ENCODE assay signal across 23 cellular contexts in the genomic region with DNA sequence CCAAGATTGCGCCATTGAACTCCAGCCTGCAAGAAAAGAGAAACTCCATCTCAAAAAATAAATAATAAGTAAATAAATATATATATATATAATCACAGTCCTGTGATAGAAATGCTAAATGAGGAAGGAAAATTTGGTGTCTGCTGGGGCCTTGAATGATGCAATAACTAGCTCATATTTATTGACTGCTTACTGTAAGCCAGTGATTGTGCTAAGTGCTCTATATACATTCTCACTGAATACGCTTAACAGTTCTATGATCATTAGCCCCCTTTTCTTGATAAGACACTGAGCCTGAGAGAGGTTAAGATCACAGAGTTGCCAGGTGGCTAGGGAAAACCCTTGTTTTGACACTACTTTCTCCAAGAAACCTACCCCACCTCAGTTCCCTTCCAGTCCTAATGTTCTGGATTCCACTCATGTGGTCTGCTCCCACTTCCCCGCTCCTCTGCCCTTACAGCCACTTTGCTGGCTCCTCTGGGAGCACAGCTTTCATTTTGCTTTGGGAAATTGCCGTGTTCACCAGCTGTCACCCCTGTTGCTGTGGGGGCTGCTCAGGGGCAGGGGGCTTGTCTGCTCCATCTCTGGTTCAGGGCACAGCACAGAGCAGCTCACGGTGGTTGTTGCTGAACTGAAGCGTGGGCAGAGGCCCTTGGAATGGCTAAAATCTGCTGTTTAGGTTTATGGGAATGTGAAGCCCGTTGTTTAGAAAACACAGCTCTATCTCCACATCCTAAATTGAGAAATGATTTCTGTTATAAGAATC.
DNase-seq lines count a peak whose midpoint lies in the region; ATAC-seq and TF ChIP-seq lines count a peak whose summit lies in the region.
"Had no signal": no experiment of that assay in that cellular context is flagged by ENCODE, and none has a peak within 500 bp of the region (broad histone marks: within the 10 kb centered on the region; RNA-seq: fewer than 3 reads in every experiment).

No MANE protein-coding gene starts in this region.

- H3K9me3 ChIP-seq in HEK293 (ENCODE audit: control insufficient read depth, insufficient read depth, low read depth, low read length), result no peaks in the 10 kb centered on the region
- H3K9me3 ChIP-seq: A549, left lung, right atrium auricular region had no signal

- no peak overlapping the region for H3K4me3 ChIP-seq in HEK293 (ENCODE audit: low read depth, low read length)
- H3K4me3 ChIP-seq: A549, left lung, right atrium auricular region had no signal

- peak overlapping the region in 2 of 3 experiments; percentile 11 to 57 for H3K4me3 Mint-ChIP-seq in nephron
- H3K4me3 Mint-ChIP-seq: activated CD4-positive, alpha-beta memory T cell treated with anti-CD3 and anti-CD28 coated beads for 36 hours; activated naive CD8-positive, alpha-beta T cell treated with anti-CD3 and anti-CD28 coated beads, Interleukin-2, amount 10 ng/mL, durations not matched to agents 7 days and 5 days; stimulated activated memory B cell treated with anti-CD40 and anti-IgM and Interleukin-4, amounts not matched to agents 10 μg/mL and 1 μg/mL and 100 μg/mL, for 72 hours had no signal

- H3K36me3 ChIP-seq in HEK293 (ENCODE audit: control insufficient read depth in 2 of 2, insufficient read depth in 1 of 2, low read length in 2 of 2), result peaks cover 13 to 36% of the 10 kb centered on the region in 2 experiments

- POLR2A ChIA-PET in HEK293 (lab: Yijun Ruan, JAX), result interaction anchor here (0.6 kb wide), 1 partner anchor 66 kb away, joined by 3 read pairs; no protein-coding TSS in a partner anchor
- POLR2A ChIA-PET in RWPE1 (lab: Yijun Ruan, JAX; ENCODE audit: low non-redundant PET), result no interaction called here

- H3K4me1 ChIP-seq in HEK293 (ENCODE audit: control insufficient read depth, insufficient read depth, low read length), result no peaks in the 10 kb centered on the region
- H3K4me1 ChIP-seq: A549 had no signal

- peaks cover 37% of the 10 kb centered on the region for H3K36me3 Mint-ChIP-seq in nephron (ENCODE audit: low read depth)

- CTCF ChIA-PET in HEK293 (lab: Yijun Ruan, JAX) (interaction anchor here (1.0 kb wide), 2 partner anchors 51 to 391 kb away, joined by 3 to 4 read pairs; no protein-coding TSS in a partner anchor), RWPE1 (lab: Yijun Ruan, JAX) (interaction anchor here (0.7 to 1.4 kb wide), 3 partner anchors 50 to 483 kb away, joined by 5 to 7 read pairs (median 6); no protein-coding TSS in a partner anchor)

- TF ChIP-seq CTCF in HEK293 (tag by site-specific recombination; IDR thresholded peaks at IDR 0.05) (no peak), RWPE1 (conservative IDR thresholded peaks at IDR 0.05; ENCODE audit: low read depth) (no peak), nephron (IDR thresholded peaks at IDR 0.05; ENCODE audit: unreplicated experiment in 3 of 3) (no peak)

- no peaks in the 10 kb centered on the region for H3K9me3 Mint-ChIP-seq in nephron
- H3K9me3 Mint-ChIP-seq: activated CD4-positive, alpha-beta memory T cell treated with anti-CD3 and anti-CD28 coated beads for 36 hours; activated naive CD8-positive, alpha-beta T cell treated with anti-CD3 and anti-CD28 coated beads, Interleukin-2, amount 10 ng/mL, durations not matched to agents 7 days and 5 days; stimulated activated memory B cell treated with anti-CD40 and anti-IgM and Interleukin-4, amounts not matched to agents 10 μg/mL and 1 μg/mL and 100 μg/mL, for 72 hours had no signal

- peaks cover 7% of the 10 kb centered on the region for H3K4me1 Mint-ChIP-seq in nephron

- H3K27ac Mint-ChIP-seq in nephron, result no peak overlapping the region
- H3K27ac Mint-ChIP-seq: activated CD4-positive, alpha-beta memory T cell treated with anti-CD3 and anti-CD28 coated beads for 36 hours; activated naive CD8-positive, alpha-beta T cell treated with anti-CD3 and anti-CD28 coated beads, Interleukin-2, amount 10 ng/mL, durations not matched to agents 7 days and 5 days; stimulated activated memory B cell treated with anti-CD40 and anti-IgM and Interleukin-4, amounts not matched to agents 10 μg/mL and 1 μg/mL and 100 μg/mL, for 72 hours had no signal

- peak; percentile 49 for DNase-seq in SIG-M5 treated with dmso at 0.1 percent for 504 hours (lab: John Stamatoyannopoulos, UW; ENCODE audit: unreplicated experiment)
- no peak for DNase-seq in SIG-M5 (lab: John Stamatoyannopoulos, UW)
- no peak for DNase-seq in RWPE1 (ENCODE audit: low spot score)
- no peak for DNase-seq in GDM1 (lab: John Stamatoyannopoulos, UW)
- DNase-seq: activated CD4-positive, alpha-beta memory T cell treated with anti-CD3 and anti-CD28 coated beads for 36 hours; activated naive CD8-positive, alpha-beta T cell treated with anti-CD3 and anti-CD28 coated beads, Interleukin-2, amount 10 ng/mL, durations not matched to agents 7 days and 5 days; brain microvascular endothelial cell; cortex of kidney; DND-41; KBM-7; left lung; NCI-H1105; nucleus accumbens; WERI-Rb-1 had no signal

- H3K27me3 Mint-ChIP-seq in nephron (ENCODE audit: low read depth), result peaks cover 44% of the 10 kb centered on the region

- H3K27ac ChIP-seq in HEK293 (ENCODE audit: extremely low read depth, low read depth, low read length), result no peak overlapping the region
- H3K27ac ChIP-seq in RWPE1, result peak overlapping the region; percentile 46
- H3K27ac ChIP-seq: A549, brain microvascular endothelial cell, C4-2B, left lung, right atrium auricular region, WERI-Rb-1 had no signal

- ATAC-seq in GM21528 (IDR thresholded peaks at IDR 0.05; ENCODE audit: low FRiP score, unreplicated experiment) (no peak), HG02885 (IDR thresholded peaks at IDR 0.05; ENCODE audit: poor library complexity, unreplicated experiment) (no peak)
- ATAC-seq: HCT116; left lung; stimulated activated memory B cell treated with anti-CD40 and anti-IgM and Interleukin-4, amounts not matched to agents 10 μg/mL and 1 μg/mL and 100 μg/mL, for 72 hours had no signal

TF ChIP-seq in HEK293, 187 proteins besides CTCF, POLR2A, EP300 and RAD21:
- peak; percentile 88 for TF ChIP-seq ZNF600 (tag by site-specific recombination; IDR thresholded peaks at IDR 0.05)
- TF ChIP-seq, protein P1, sequence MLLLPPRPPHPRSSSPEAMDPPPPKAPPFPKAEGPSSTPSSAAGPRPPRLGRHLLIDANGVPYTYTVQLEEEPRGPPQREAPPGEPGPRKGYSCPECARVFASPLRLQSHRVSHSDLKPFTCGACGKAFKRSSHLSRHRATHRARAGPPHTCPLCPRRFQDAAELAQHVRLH (tag by site-specific recombination; IDR thresholded peaks at IDR 0.05), result no peak
- TF ChIP-seq ZNF292 (tag by site-specific recombination; IDR thresholded peaks at IDR 0.05; ENCODE audit: borderline replicate concordance, low read depth), result no peak
- TF ChIP-seq ZNF548 (tag by site-specific recombination; IDR thresholded peaks at IDR 0.05), result peak; percentile 74
- TF ChIP-seq, protein P2, sequence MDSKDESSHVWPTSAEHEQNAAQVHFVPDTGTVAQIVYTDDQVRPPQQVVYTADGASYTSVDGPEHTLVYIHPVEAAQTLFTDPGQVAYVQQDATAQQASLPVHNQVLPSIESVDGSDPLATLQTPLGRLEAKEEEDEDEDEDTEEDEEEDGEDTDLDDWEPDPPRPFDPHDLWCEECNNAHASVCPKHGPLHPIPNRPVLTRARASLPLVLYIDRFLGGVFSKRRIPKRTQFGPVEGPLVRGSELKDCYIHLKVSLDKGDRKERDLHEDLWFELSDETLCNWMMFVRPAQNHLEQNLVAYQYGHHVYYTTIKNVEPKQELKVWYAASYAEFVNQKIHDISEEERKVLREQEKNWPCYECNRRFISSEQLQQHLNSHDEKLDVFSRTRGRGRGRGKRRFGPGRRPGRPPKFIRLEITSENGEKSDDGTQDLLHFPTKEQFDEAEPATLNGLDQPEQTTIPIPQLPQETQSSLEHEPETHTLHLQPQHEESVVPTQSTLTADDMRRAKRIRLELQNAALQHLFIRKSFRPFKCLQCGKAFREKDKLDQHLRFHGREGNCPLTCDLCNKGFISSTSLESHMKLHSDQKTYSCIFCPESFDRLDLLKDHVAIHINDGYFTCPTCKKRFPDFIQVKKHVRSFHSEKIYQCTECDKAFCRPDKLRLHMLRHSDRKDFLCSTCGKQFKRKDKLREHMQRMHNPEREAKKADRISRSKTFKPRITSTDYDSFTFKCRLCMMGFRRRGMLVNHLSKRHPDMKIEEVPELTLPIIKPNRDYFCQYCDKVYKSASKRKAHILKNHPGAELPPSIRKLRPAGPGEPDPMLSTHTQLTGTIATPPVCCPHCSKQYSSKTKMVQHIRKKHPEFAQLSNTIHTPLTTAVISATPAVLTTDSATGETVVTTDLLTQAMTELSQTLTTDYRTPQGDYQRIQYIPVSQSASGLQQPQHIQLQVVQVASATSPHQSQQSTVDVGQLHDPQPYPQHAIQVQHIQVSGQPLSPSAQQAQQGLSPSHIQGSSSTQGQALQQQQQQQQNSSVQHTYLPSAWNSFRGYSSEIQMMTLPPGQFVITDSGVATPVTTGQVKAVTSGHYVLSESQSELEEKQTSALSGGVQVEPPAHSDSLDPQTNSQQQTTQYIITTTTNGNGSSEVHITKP (tag by site-specific recombination; IDR thresholded peaks at IDR 0.05), result no peak
- TF ChIP-seq ZNF660 (tag by site-specific recombination; IDR thresholded peaks at IDR 0.05), result 0 out of 2 replicates have a peak, but pooled peaks have one; percentile 13
